Comparison of ENCODE assay signal across 12 cellular contexts in genomic region chrX:46637937-46638336, GRCh38.
DNase-seq lines count a peak whose midpoint lies in the region; ATAC-seq and TF ChIP-seq lines count a peak whose summit lies in the region.
"Had no signal": no experiment of that assay in that cellular context is flagged by ENCODE, and none has a peak within 500 bp of the region (broad histone marks: within the 10 kb centered on the region; RNA-seq: fewer than 3 reads in every experiment).

No MANE protein-coding gene starts in this region.

- H3K27me3 ChIP-seq in RWPE2 (ENCODE audit: insufficient read depth, poor library complexity, severe bottlenecking) = no peaks in the 10 kb centered on the region

- no peaks in the 10 kb centered on the region for H3K9me3 ChIP-seq in RWPE2 (ENCODE audit: severe bottlenecking)

- H3K36me3 ChIP-seq in RWPE2 (ENCODE audit: low read depth) = 0 out of 2 replicates have a peak, but pooled peaks cover 3% of the 10 kb centered on the region

- peaks cover 9% of the 10 kb centered on the region for H3K4me1 ChIP-seq in RWPE2 (ENCODE audit: insufficient read depth, poor library complexity, severe bottlenecking)

- no peak overlapping the region for H3K27ac ChIP-seq in RWPE2 (ENCODE audit: poor library complexity, severe bottlenecking)
- H3K27ac ChIP-seq: HL-60 had no signal

- peak; percentile 62 for DNase-seq in activated effector memory CD4-positive, alpha-beta T cell treated with anti-CD3 and anti-CD28 coated beads, Interleukin-2, amount 50 U/mL, for 16 hours
- no peak for DNase-seq in activated effector memory CD4-positive, alpha-beta T cell treated with Interleukin-2 at 50 U/mL for 16 hours
- DNase-seq in RWPE2 (ENCODE audit: low spot score) (no peak), renal cortical epithelial cell (ENCODE audit: low read depth) (peak; percentile 15), NCI-H2227 (lab: John Stamatoyannopoulos, UW; ENCODE audit: unreplicated experiment) (no peak), HuH-7.5 (ENCODE audit: low spot score) (no peak)
- DNase-seq: anterior cingulate cortex; NCI-H526; stimulated activated naive CD4-positive, alpha-beta T cell had no signal

- H3K4me3 ChIP-seq in RWPE2 (ENCODE audit: severe bottlenecking) = no peak overlapping the region

- no peak for TF ChIP-seq CTCF in RWPE2 (IDR thresholded peaks at IDR 0.05; ENCODE audit: poor library complexity, severe bottlenecking)

- ATAC-seq in HG02840 (IDR thresholded peaks at IDR 0.05; ENCODE audit: low FRiP score, unreplicated experiment) = peak; percentile 60
- peak; percentile 41; the same call in 1 of the 3 replicates for ATAC-seq in RWPE2 (ENCODE audit: low read depth)
- ATAC-seq in HG02642 (IDR thresholded peaks at IDR 0.05; ENCODE audit: poor library complexity, unreplicated experiment) = no peak

Comparison
In these comparisons a context has a peak if more than half of its experiments do, and no peak if none do; other contexts are left out.
1. DNase-seq: peak in activated effector memory CD4-positive, alpha-beta T cell treated with anti-CD3 and anti-CD28 coated beads, Interleukin-2, amount 50 U/mL, for 16 hours (single experiment) and renal cortical epithelial cell (single experiment); none in activated effector memory CD4-positive, alpha-beta T cell treated with Interleukin-2 at 50 U/mL for 16 hours (single experiment), RWPE2 (single experiment), NCI-H2227 (single experiment) and HuH-7.5 (single experiment).